8 cellular contexts compared by ENCODE assay signal in the genomic region with DNA sequence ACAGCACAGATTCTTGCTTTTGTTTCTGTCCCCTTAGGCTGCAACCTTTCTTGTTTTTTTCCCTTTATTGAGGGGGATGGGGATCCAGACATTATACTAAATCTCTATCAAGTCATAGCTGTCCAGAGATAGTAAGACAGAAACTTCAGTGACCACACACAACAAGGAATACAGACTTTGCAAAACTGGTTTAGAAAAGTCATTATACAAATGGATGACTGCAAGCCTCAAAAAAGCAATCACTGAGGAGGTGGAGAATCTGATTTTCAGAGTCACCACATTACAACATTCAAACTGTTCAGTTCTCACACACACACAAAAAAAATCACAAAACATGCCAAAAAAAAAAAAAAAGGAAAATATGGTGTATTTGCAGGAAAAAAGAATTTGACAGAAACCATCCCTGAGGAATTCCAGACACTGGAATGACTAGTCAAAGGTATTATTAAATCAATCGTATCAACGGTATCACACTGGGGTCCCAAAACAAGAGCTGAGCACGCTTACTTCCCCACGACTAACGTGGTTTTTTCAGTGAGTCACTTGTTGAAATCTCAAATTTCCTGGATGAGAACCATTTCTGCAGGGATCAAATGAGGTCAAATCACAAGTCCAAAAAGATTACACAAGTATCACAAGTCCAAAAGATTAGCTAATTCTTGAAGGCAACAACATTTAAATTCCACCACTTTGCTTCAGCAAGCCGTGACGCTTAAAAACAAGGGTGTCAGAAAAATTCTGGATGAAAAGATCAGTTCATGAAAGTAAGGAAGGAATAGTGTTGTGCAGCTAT. TPM values are rescaled to one million over a fixed set of nuclear protein-coding genes. Genes with fewer than 3 reads are reported as not detected.
A peak's percentile ranks its signal among the peaks of the same experiment; 100 is the strongest.
DNase-seq lines count a peak whose midpoint lies in the region; ATAC-seq lines count a peak whose summit lies in the region.

No MANE protein-coding gene starts in this region.

- intact Hi-C loops in Right ventricle myocardium superior (cut with DNase I) = no loop called here

- no peak for DNase-seq in activated T-cell treated with anti-CD3 and anti-CD28 coated beads, Interleukin-2, amount 50 U/mL, for 24 hours
- DNase-seq in activated T-cell treated with anti-CD3 and anti-CD28 coated beads for 4 hours (no peak), Right ventricle myocardium superior (no peak), stromal cell of bone marrow (ENCODE audit: low read depth) (peak; percentile 62), nucleus accumbens (lab: John Stamatoyannopoulos, UW) (no peak), NCI-H345 (lab: John Stamatoyannopoulos, UW) (no peak)

- peaks cover 91% of the 10 kb centered on the region for H3K4me1 Mint-ChIP-seq in activated T-cell treated with anti-CD3 and anti-CD28 coated beads, Interleukin-2, amount 50 U/mL, for 24 hours (ENCODE audit: low read depth)
- peaks cover 64% of the 10 kb centered on the region for H3K4me1 Mint-ChIP-seq in activated T-helper 17 cell treated with anti-CD3 and anti-CD28 coated beads, Interleukin-2, amount 50 U/mL, for 72 hours

- peaks cover 55% of the 10 kb centered on the region for H3K36me3 Mint-ChIP-seq in activated T-cell treated with anti-CD3 and anti-CD28 coated beads, Interleukin-2, amount 50 U/mL, for 24 hours (ENCODE audit: low read depth)
- peaks cover 51% of the 10 kb centered on the region for H3K36me3 Mint-ChIP-seq in activated T-helper 17 cell treated with anti-CD3 and anti-CD28 coated beads, Interleukin-2, amount 50 U/mL, for 72 hours (ENCODE audit: low read depth)

- peak; percentile 33 for ATAC-seq in activated T-helper 17 cell treated with anti-CD3 and anti-CD28 coated beads, Interleukin-2, amount 50 U/mL, for 72 hours (replicated peaks)
- ATAC-seq in Right ventricle myocardium superior (ENCODE audit: poor library complexity) (peak; percentile 82), GM19397 (IDR thresholded peaks at IDR 0.05; ENCODE audit: unreplicated experiment) (no peak)

- peaks cover 7% of the 10 kb centered on the region for H3K9me3 Mint-ChIP-seq in activated T-cell treated with anti-CD3 and anti-CD28 coated beads, Interleukin-2, amount 50 U/mL, for 24 hours
- no peaks in the 10 kb centered on the region for H3K9me3 Mint-ChIP-seq in activated T-helper 17 cell treated with anti-CD3 and anti-CD28 coated beads, Interleukin-2, amount 50 U/mL, for 72 hours

- peak overlapping the region; percentile 66 for H3K4me3 Mint-ChIP-seq in activated T-cell treated with anti-CD3 and anti-CD28 coated beads, Interleukin-2, amount 50 U/mL, for 24 hours
- peak overlapping the region; percentile 88 for H3K4me3 Mint-ChIP-seq in activated T-helper 17 cell treated with anti-CD3 and anti-CD28 coated beads, Interleukin-2, amount 50 U/mL, for 72 hours

- H3K27ac Mint-ChIP-seq in activated T-cell treated with anti-CD3 and anti-CD28 coated beads, Interleukin-2, amount 50 U/mL, for 24 hours = peak overlapping the region; percentile 98
- peak overlapping the region; percentile 86 for H3K27ac Mint-ChIP-seq in activated T-helper 17 cell treated with anti-CD3 and anti-CD28 coated beads, Interleukin-2, amount 50 U/mL, for 72 hours

- no peaks in the 10 kb centered on the region for H3K27me3 Mint-ChIP-seq in activated T-cell treated with anti-CD3 and anti-CD28 coated beads, Interleukin-2, amount 50 U/mL, for 24 hours
- H3K27me3 Mint-ChIP-seq in activated T-helper 17 cell treated with anti-CD3 and anti-CD28 coated beads, Interleukin-2, amount 50 U/mL, for 72 hours = no peaks in the 10 kb centered on the region

RNA-seq across cellular contexts. Expression of gene USP12, which starts 41.2 kb away (rescaled TPM):
- total RNA-seq in activated T-helper 17 cell treated with anti-CD3 and anti-CD28 coated beads, Interleukin-2, amount 50 U/mL, for 72 hours = 10 to 100 TPM; 65.6 to 77.2 TPM
- total RNA-seq in Right ventricle myocardium superior = 17.2 TPM
